In genomic region chr13:75771818-75772217, GRCh38 we compare ENCODE assay signal across 13 cellular contexts.
DNase-seq lines count a peak whose midpoint lies in the region; ATAC-seq and TF ChIP-seq lines count a peak whose summit lies in the region.
"Had no signal": no experiment of that assay in that cellular context is flagged by ENCODE, and none has a peak within 500 bp of the region (broad histone marks: within the 10 kb centered on the region; RNA-seq: fewer than 3 reads in every experiment).

No MANE protein-coding gene starts in this region.

- no peak for DNase-seq in activated T-cell treated with anti-CD3 and anti-CD28 coated beads, Interleukin-2, amount 50 U/mL, for 4 hours
- no peak for DNase-seq in activated T-cell treated with anti-CD3 and anti-CD28 coated beads, Interleukin-2, amount 50 U/mL, for 1 hour
- DNase-seq in SW 1271 (lab: John Stamatoyannopoulos, UW) (peak; percentile 47 to 81), foreskin keratinocyte (peak; percentile 77 to 87), NCI-H2029 (lab: John Stamatoyannopoulos, UW) (no peak), NCI-H510A treated with DMSO at 0.1 percent for 48 hours (lab: John Stamatoyannopoulos, UW) (no peak)
- no peak for DNase-seq in stimulated activated naive CD8-positive, alpha-beta T cell treated with anti-CD3 and anti-CD28 coated beads, Interleukin-15, amount 100 ng/mL, for 72 hours
- DNase-seq: AML-193, Kasumi-1, NCI-H82, uterus had no signal

- peak; percentile 91 to 94 for ATAC-seq in activated T-cell treated with anti-CD3 and anti-CD28 coated beads, Interleukin-2, amount 50 U/mL, for 4 hours
- ATAC-seq in foreskin keratinocyte, result peak; percentile 100
- ATAC-seq in stimulated activated naive CD8-positive, alpha-beta T cell treated with anti-CD3 and anti-CD28 coated beads, Interleukin-15, amount 100 ng/mL, for 72 hours, result peak; percentile 94
- no peak for ATAC-seq in GM21576 (IDR thresholded peaks at IDR 0.05; ENCODE audit: unreplicated experiment)

- H3K27ac Mint-ChIP-seq in stimulated activated naive CD8-positive, alpha-beta T cell treated with anti-CD3 and anti-CD28 coated beads, Interleukin-15, amount 100 ng/mL, for 72 hours, result peak overlapping the region; percentile 23 to 87

- peaks cover 15% of the 10 kb centered on the region for H3K4me1 ChIP-seq in foreskin keratinocyte

- peaks cover 8% of the 10 kb centered on the region for H3K9me3 Mint-ChIP-seq in activated T-cell treated with anti-CD3 and anti-CD28 coated beads, Interleukin-2, amount 50 U/mL, for 4 hours
- H3K9me3 Mint-ChIP-seq in stimulated activated naive CD8-positive, alpha-beta T cell treated with anti-CD3 and anti-CD28 coated beads, Interleukin-15, amount 100 ng/mL, for 72 hours, result peaks cover 11% of the 10 kb centered on the region in 2 donors

- peaks cover 25% of the 10 kb centered on the region for H3K4me1 Mint-ChIP-seq in activated T-cell treated with anti-CD3 and anti-CD28 coated beads, Interleukin-2, amount 50 U/mL, for 4 hours (ENCODE audit: low read depth)
- peaks cover 55% of the 10 kb centered on the region for H3K4me1 Mint-ChIP-seq in stimulated activated naive CD8-positive, alpha-beta T cell treated with anti-CD3 and anti-CD28 coated beads, Interleukin-15, amount 100 ng/mL, for 72 hours

- H3K36me3 Mint-ChIP-seq in activated T-cell treated with anti-CD3 and anti-CD28 coated beads, Interleukin-2, amount 50 U/mL, for 4 hours (ENCODE audit: insufficient read depth), result peaks cover 10% of the 10 kb centered on the region

- no peak for TF ChIP-seq CTCF in foreskin keratinocyte (conservative IDR thresholded peaks at IDR 0.05)

- H3K27me3 Mint-ChIP-seq in activated T-cell treated with anti-CD3 and anti-CD28 coated beads, Interleukin-2, amount 50 U/mL, for 4 hours (ENCODE audit: low read depth), result no peaks in the 10 kb centered on the region
- H3K27me3 Mint-ChIP-seq in stimulated activated naive CD8-positive, alpha-beta T cell treated with anti-CD3 and anti-CD28 coated beads, Interleukin-15, amount 100 ng/mL, for 72 hours, result no peaks in the 10 kb centered on the region

- no peaks in the 10 kb centered on the region for H3K27me3 ChIP-seq in foreskin keratinocyte
- H3K27me3 ChIP-seq: neutrophil, uterus had no signal

- H3K27ac ChIP-seq in foreskin keratinocyte, result peak overlapping the region; percentile 88
- H3K27ac ChIP-seq: neutrophil, uterus had no signal

- no peak overlapping the region for H3K4me3 Mint-ChIP-seq in activated T-cell treated with anti-CD3 and anti-CD28 coated beads, Interleukin-2, amount 50 U/mL, for 4 hours
- peak overlapping the region in 1 of 2 donors; percentile 48 for H3K4me3 Mint-ChIP-seq in stimulated activated naive CD8-positive, alpha-beta T cell treated with anti-CD3 and anti-CD28 coated beads, Interleukin-15, amount 100 ng/mL, for 72 hours

Comparison
In these comparisons a context has a peak if more than half of its experiments do, and no peak if none do; other contexts are left out.
1. DNase-seq: peak in SW 1271 (2 of 2) and foreskin keratinocyte (2 of 2); none in activated T-cell treated with anti-CD3 and anti-CD28 coated beads, Interleukin-2, amount 50 U/mL, for 4 hours (single experiment), activated T-cell treated with anti-CD3 and anti-CD28 coated beads, Interleukin-2, amount 50 U/mL, for 1 hour (single experiment), stimulated activated naive CD8-positive, alpha-beta T cell treated with anti-CD3 and anti-CD28 coated beads, Interleukin-15, amount 100 ng/mL, for 72 hours (0 of 2), NCI-H2029 (single experiment) and NCI-H510A treated with DMSO at 0.1 percent for 48 hours (single experiment).